ENCODE assay signal across 10 cellular contexts in the genomic region with DNA sequence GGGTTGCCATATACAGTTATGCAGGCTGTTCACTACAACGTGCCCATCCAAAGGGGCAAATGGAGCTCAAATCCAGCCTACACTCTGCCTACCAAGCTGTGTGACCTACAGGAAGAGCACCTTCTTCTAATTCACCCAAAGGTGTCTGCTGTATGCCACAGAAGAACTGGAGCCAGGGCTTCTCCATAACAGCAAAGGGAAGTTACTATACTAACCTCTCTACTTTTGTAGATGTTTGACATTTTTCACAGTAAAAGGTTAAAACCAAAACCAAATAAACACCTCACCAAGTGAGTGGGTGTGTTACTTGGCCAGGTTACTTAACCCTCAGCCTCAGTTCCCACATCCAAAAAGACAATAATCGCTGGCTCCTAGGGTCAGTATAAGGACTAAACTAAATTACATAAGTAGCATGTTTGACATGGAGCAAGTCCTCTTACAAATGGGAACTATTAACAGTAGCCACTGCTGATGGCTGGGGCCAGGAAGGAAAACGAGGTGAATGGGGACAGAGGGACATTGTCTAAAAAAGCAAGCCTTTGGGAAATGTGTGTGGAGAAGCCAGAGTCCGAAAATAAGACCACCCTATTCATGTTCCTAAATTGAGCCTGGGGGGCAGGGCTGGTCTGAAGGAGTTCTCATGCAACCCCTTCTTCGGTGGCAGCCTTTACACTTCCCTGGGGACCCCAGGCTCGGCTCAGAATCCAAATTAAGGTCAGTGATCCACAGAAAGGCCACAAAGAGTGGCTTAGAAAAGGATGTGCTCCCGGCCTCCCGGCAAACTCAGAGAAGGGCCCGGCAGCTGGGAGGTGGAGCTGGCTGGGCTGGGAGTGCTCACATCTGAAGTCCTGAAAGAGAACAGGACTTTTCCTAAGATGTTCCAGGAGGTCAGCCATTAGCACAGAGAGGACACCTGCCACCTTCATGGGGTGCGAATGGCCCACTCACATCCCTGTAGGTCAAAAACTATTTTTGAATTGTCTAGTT. TPM values are rescaled to one million over a fixed set of nuclear protein-coding genes. Genes with fewer than 3 reads are reported as not detected.
DNase-seq lines count a peak whose midpoint lies in the region; ATAC-seq and TF ChIP-seq lines count a peak whose summit lies in the region.
"Had no signal": no experiment of that assay in that cellular context is flagged by ENCODE, and none has a peak within 500 bp of the region (broad histone marks: within the 10 kb centered on the region; RNA-seq: fewer than 3 reads in every experiment).

No MANE protein-coding gene starts in this region.

- DNase-seq in NCI-H526 (lab: John Stamatoyannopoulos, UW), result peak; percentile 76 to 79
- DNase-seq in NCI-H526 treated with DMSO at 0.1 percent for 48 hours (lab: John Stamatoyannopoulos, UW), result no peak
- DNase-seq in body of pancreas, result no peak
- DNase-seq in T1000 (lab: John Stamatoyannopoulos, UW), result no peak
- no peak for DNase-seq in MG63
- DNase-seq in ureter (ENCODE audit: low spot score), result no peak
- DNase-seq: activated gamma-delta T cell, occipital lobe had no signal

- peak overlapping the region; percentile 13 for H3K9ac ChIP-seq in muscle layer of colon (ENCODE audit: low read length)

- H3K36me3 ChIP-seq in body of pancreas (replicated peaks in 1 of 2; ENCODE audit: insufficient read depth in 1 of 2, low read depth in 2 of 2), result no peaks in the 10 kb centered on the region
- H3K36me3 ChIP-seq in muscle layer of colon (ENCODE audit: insufficient read depth, low read length), result no peaks in the 10 kb centered on the region
- H3K36me3 ChIP-seq in MG63, result no peaks in the 10 kb centered on the region

- no peak for TF ChIP-seq CTCF in body of pancreas (IDR thresholded peaks at IDR 0.05)

- WGBS in body of pancreas, 2 donors, result 66 to 69% methylated on average over 10 of the region's 10 CpGs

- ATAC-seq in body of pancreas, result no peak

- peaks cover 46% of the 10 kb centered on the region for H3K4me1 ChIP-seq in body of pancreas
- peaks cover 94% of the 10 kb centered on the region for H3K4me1 ChIP-seq in muscle layer of colon (ENCODE audit: insufficient read depth, low read length)

- TF ChIP-seq POLR2A in body of pancreas (IDR thresholded peaks at IDR 0.05), result no peak

- H3K27ac ChIP-seq in body of pancreas (peak overlapping the region; percentile 46 to 69 (median 62)), muscle layer of colon (ENCODE audit: low read depth, low read length) (peak overlapping the region; percentile 96), temporal lobe (ENCODE audit: low read depth, low read length) (peak overlapping the region; percentile 92)

- intact Hi-C loops in body of pancreas (cut with DNase I), result no loop called here

- H3K27me3 ChIP-seq in body of pancreas (no peaks in the 10 kb centered on the region), muscle layer of colon (ENCODE audit: control insufficient read depth in 1 of 2, insufficient read depth in 2 of 2, low read length in 2 of 2) (no peaks in the 10 kb centered on the region), MG63 (no peaks in the 10 kb centered on the region)

- no peak overlapping the region for H3K4me3 ChIP-seq in body of pancreas
- peak overlapping the region in 1 of 2 donors; percentile 4 for H3K4me3 ChIP-seq in muscle layer of colon (ENCODE audit: low read depth in 1 of 2, low read length in 2 of 2)
- H3K4me3 ChIP-seq in MG63, result no peak overlapping the region

- H3K9me3 ChIP-seq in body of pancreas (no peaks in the 10 kb centered on the region), muscle layer of colon (ENCODE audit: low read length) (no peaks in the 10 kb centered on the region), MG63 (no peaks in the 10 kb centered on the region)

RNA-seq across cellular contexts. Expression of a gene that starts 13.5 kb away (rescaled TPM):
- total RNA-seq in body of pancreas (10 to 100 TPM; 35.8 to 48.1 TPM), temporal lobe (9.1 TPM), ureter (36.9 TPM)
- 3.0 and 10.2 TPM in 2 replicates for total RNA-seq in MG63 (2014; rRNA removed; shearing (Covaris generic); ENCODE audit: low replicate concordance)

RNA-seq across cellular contexts. Expression of a gene that starts 46.4 kb away (rescaled TPM):
- total RNA-seq in body of pancreas, result 10 to 100 TPM; 14.5 to 39.4 TPM
- total RNA-seq in temporal lobe, result 55.6 TPM
- total RNA-seq in MG63 (2014; rRNA removed; shearing (Covaris generic); ENCODE audit: low replicate concordance), result 30.6 and 54.3 TPM in 2 replicates
- total RNA-seq in ureter, result 75.6 TPM

Comparison
In these comparisons a context has a peak if more than half of its experiments do, and no peak if none do; other contexts are left out.
1. DNase-seq: peak in NCI-H526 (2 of 2); none in NCI-H526 treated with DMSO at 0.1 percent for 48 hours (single experiment), body of pancreas (0 of 4), T1000 (single experiment), MG63 (single experiment) and ureter (single experiment).
2. Peak in every context shown above with its lines, with median percentiles within 50 percentile points of each other: H3K27ac ChIP-seq.